Comparison of ENCODE assay signal across 1 cellular context in the genomic region with DNA sequence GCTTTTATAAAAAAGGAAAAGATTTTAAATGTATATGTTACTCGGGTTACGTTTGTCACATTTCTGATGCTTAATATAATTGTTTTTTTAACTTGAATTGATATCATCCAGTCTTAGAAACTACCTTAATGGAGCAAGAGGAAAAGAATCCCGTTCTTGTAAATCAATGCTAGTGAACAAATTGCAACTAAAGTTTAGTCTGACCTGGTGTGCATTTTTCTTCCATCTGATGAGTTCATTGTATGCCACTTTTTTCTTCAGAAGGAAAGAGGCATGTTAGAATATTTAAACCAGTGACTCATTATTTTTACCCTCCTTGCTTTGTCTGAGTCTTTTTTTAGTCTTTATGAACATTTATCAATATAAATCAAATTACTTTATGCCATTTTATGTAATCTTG.
TF ChIP-seq lines count a peak whose summit lies in the region.

No MANE protein-coding gene starts in this region.

TF ChIP-seq in HepG2, 621 proteins besides CTCF, POLR2A, EP300 and RAD21:
- TF ChIP-seq ZFP41 (CRISPR knock-in tag; IDR thresholded peaks at IDR 0.05; ENCODE audit: borderline replicate concordance) (no peak), NFIC (IDR thresholded peaks at IDR 0.05; ENCODE audit: low read length) (0 out of 2 replicates have a peak, but pooled peaks have one; percentile 5)
